In the genomic region with DNA sequence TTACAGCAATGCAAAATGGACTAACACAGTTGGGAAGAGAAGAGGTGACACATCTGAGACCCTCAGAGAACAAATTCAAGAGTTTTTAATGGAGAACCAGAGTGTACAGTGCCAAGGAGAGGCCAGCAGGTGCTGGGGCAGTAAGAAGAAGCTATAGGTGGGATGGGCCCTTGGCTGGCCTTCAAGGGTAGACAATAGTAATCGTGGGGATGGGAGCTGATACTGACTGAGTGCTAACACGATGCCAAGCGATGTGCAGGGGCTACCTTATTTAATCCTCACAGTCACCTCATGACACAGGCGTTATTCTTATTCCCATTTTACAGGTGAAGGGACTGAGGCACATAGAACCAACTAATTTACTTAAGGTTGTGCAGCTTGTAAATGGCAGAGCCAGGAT, we compare ENCODE assay signal across 22 cellular contexts.
"Had no signal": no experiment of that assay in that cellular context is flagged by ENCODE, and none has a peak within 500 bp of the region (broad histone marks: within the 10 kb centered on the region; RNA-seq: fewer than 3 reads in every experiment).

No MANE protein-coding gene starts in this region.

- H3K27me3 ChIP-seq: adrenal gland, cardiac muscle cell, heart right ventricle, left lung, neutrophil, ovary, stomach, thyroid gland, upper lobe of left lung had no signal

- H3K4me3 ChIP-seq: adrenal gland, cardiac muscle cell, heart right ventricle, left lung, lower lobe of right lung, ovary, prostate gland, smooth muscle cell, stomach, thyroid gland, upper lobe of left lung had no signal

- H3K9me3 ChIP-seq: adrenal gland, heart right ventricle, left lung, lower lobe of right lung, neutrophil, ovary, prostate gland, stomach, thyroid gland, upper lobe of left lung had no signal

- H3K4me1 ChIP-seq: adrenal gland, prostate gland had no signal

- H3K27ac ChIP-seq: adrenal gland, cardiac muscle cell, heart right ventricle, left lung, lower lobe of right lung, neutrophil, ovary, prostate gland, stomach, thyroid gland, upper lobe of left lung had no signal

- ATAC-seq: activated CD4-positive, alpha-beta T cell treated with anti-CD3 and anti-CD28 coated beads for 36 hours; activated naive CD4-positive, alpha-beta T cell treated with anti-CD3 and anti-CD28 coated beads, Interleukin-2, amount 50 U/mL, for 72 hours; esophagus mucosa; heart right ventricle; left lung; lower lobe of right lung; stimulated activated naive B cell treated with anti-CD40 and anti-IgM and Interleukin-4, amounts not matched to agents 10 μg/mL and 1 μg/mL and 100 μg/mL, for 72 hours had no signal

- DNase-seq: activated CD4-positive, alpha-beta T cell treated with anti-CD3 and anti-CD28 coated beads for 36 hours; activated CD4-positive, CD25-positive, alpha-beta regulatory T cell; activated CD8-positive, alpha-beta memory T cell treated with anti-CD3 and anti-CD28 coated beads, Interleukin-2, amount 50 U/mL, for 4 hours; foreskin fibroblast; heart right ventricle; lower lobe of right lung; mesenchymal stem cell; stimulated activated CD4-positive, alpha-beta T cell treated with anti-CD3 and anti-CD28 coated beads, Interleukin-1b, Interleukin-23, amount 100 ng/mL, for 48 hours; stimulated activated CD4-positive, alpha-beta T cell treated with anti-CD3 and anti-CD28 coated beads, Interleukin-4, amount 100 ng/mL, for 4 hours; stimulated activated naive B cell treated with anti-CD40 and anti-IgM and Interleukin-4, amounts not matched to agents 10 μg/mL and 1 μg/mL and 100 μg/mL, for 72 hours; thyroid gland; upper lobe of left lung had no signal

- H3K36me3 ChIP-seq: adrenal gland, cardiac muscle cell, heart right ventricle, left lung, lower lobe of right lung, neutrophil, ovary, prostate gland, stomach, thyroid gland, upper lobe of left lung had no signal
